8 cellular contexts compared by ENCODE assay signal in the genomic region with DNA sequence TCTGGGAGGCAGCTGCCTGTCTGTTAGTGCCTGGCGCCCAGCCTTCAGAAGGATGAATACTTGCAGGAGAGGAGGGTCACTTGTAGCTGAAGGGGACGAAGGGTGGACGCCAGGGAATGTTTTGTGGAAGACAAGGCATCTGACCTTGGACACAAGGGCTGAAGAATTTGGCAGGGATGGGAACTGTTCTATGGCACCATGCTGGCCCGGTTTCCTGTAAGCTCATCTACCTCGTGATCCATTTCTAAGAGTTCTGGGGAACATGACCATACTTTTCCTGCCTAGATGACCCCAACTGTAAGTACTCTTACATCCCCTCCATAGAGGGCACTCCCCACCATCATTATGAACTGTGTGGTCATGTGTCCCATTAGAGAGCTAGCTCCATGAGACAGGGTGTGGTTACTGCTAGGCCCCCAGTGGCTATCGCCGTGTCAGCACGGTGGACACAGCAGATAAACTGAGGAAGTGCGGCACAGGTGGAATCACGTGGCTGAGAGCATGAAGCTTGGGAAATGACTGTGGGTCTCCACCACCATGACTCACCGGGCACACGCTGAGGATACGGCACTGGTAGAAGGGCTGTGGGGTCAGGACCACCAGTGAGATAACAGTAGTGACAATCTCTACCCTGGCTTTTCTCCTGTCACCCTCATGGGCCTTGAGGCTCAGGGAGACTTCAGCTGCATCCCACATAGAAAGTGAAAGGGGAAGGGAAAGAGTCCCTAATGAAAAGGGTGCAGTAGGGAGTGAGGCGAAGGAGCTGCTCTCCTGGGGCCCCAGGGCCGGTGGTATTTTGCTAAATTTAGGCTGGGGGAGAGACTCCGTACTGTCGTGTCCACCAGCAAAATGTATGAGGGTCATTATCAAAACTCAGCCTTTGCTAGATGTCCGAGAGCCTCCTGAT.
DNase-seq lines count a peak whose midpoint lies in the region; ATAC-seq and TF ChIP-seq lines count a peak whose summit lies in the region.

No MANE protein-coding gene starts in this region.

- H4K20me1 ChIP-seq in OCI-LY7 (ENCODE audit: insufficient read depth, low read length), result no peaks in the 10 kb centered on the region

- TF ChIP-seq CTCF in OCI-LY7 (conservative IDR thresholded peaks at IDR 0.05; ENCODE audit: low read length), result no peak

- POLR2A ChIA-PET in OCI-LY7 (lab: Charles Lee), result interaction anchor here (0.6 to 1.8 kb wide), 3 partner anchors 12 to 601 kb away, joined by 3 to 5 read pairs (median 4); no protein-coding TSS in a partner anchor

- H3K4me1 ChIP-seq in OCI-LY7 (ENCODE audit: insufficient read depth, low read length, poor library complexity, severe bottlenecking) (peaks cover 19% of the 10 kb centered on the region), muscle layer of duodenum (ENCODE audit: control insufficient read depth in 1 of 2, insufficient read depth in 2 of 2, low read length in 2 of 2) (peaks cover 0 to 4% of the 10 kb centered on the region in 2 donors)

- peaks cover 4% of the 10 kb centered on the region; the same call in 1 of the 2 replicates for H3K9me3 ChIP-seq in OCI-LY7 (ENCODE audit: low read length)
- no peaks in the 10 kb centered on the region for H3K9me3 ChIP-seq in muscle layer of duodenum (ENCODE audit: control insufficient read depth in 1 of 2, low read length in 2 of 2)

- no peak overlapping the region for H2AFZ ChIP-seq in OCI-LY7 (ENCODE audit: low read length)

- DNase-seq in OCI-LY7 (ENCODE audit: low spot score), result no peak
- no peak for DNase-seq in SHP77 treated with DMSO at 0.1 percent for 48 hours (lab: John Stamatoyannopoulos, UW)
- no peak for DNase-seq in stimulated activated CD4-positive, alpha-beta T cell treated with anti-CD3 and anti-CD28 coated beads, Interleukin-1b, Interleukin-23, amount 100 ng/mL, for 48 hours
- DNase-seq in hypothalamus (lab: John Stamatoyannopoulos, UW), result no peak

- ATAC-seq in GM18498 (IDR thresholded peaks at IDR 0.05; ENCODE audit: unreplicated experiment), result peak; percentile 24
- ATAC-seq in GM21737 (IDR thresholded peaks at IDR 0.05; ENCODE audit: unreplicated experiment), result peak; percentile 15
- no peak for ATAC-seq in GM19328 (IDR thresholded peaks at IDR 0.05; ENCODE audit: unreplicated experiment)

- CTCF ChIA-PET in OCI-LY7 (lab: Charles Lee; ENCODE audit: unreplicated experiment), result no interaction called here

- H3K27me3 ChIP-seq in muscle layer of duodenum (ENCODE audit: low read depth, low read length), result no peaks in the 10 kb centered on the region

- H3K9me2 ChIP-seq in OCI-LY7 (ENCODE audit: insufficient read depth, low read length), result no peaks in the 10 kb centered on the region

- no peak overlapping the region for H3K4me3 ChIP-seq in OCI-LY7 (ENCODE audit: low read depth, low read length, poor library complexity, severe bottlenecking)
- H3K4me3 ChIP-seq in muscle layer of duodenum (ENCODE audit: low read depth in 1 of 2, low read length in 2 of 2), result peak overlapping the region in 1 of 2 donors; percentile 49

- H3K36me3 ChIP-seq in OCI-LY7 (ENCODE audit: insufficient read depth, low read length), result peaks cover 12% of the 10 kb centered on the region
- peaks cover 7 to 15% of the 10 kb centered on the region in 2 donors for H3K36me3 ChIP-seq in muscle layer of duodenum (ENCODE audit: control insufficient read depth in 1 of 2, insufficient read depth in 2 of 2, low read length in 2 of 2)

- H3K27ac ChIP-seq in OCI-LY7 (ENCODE audit: low read depth, low read length, poor library complexity, severe bottlenecking) (peak overlapping the region; percentile 22), muscle layer of duodenum (ENCODE audit: low read length) (peak overlapping the region; percentile 60)

- H3K79me2 ChIP-seq in OCI-LY7 (ENCODE audit: insufficient read depth, low read depth, low read length), result no peaks in the 10 kb centered on the region

- no peak overlapping the region for H3K4me2 ChIP-seq in OCI-LY7 (ENCODE audit: low read length)

- no TSS peak for BruUV-seq in OCI-LY7 (replicated peaks; lab: Mats Ljungman, UMichigan)

- intact Hi-C loops in OCI-LY7 (cut with micrococcal nuclease; ENCODE audit: unreplicated experiment), result no loop called here
